Comparison of ENCODE assay signal across 24 cellular contexts in the genomic region with DNA sequence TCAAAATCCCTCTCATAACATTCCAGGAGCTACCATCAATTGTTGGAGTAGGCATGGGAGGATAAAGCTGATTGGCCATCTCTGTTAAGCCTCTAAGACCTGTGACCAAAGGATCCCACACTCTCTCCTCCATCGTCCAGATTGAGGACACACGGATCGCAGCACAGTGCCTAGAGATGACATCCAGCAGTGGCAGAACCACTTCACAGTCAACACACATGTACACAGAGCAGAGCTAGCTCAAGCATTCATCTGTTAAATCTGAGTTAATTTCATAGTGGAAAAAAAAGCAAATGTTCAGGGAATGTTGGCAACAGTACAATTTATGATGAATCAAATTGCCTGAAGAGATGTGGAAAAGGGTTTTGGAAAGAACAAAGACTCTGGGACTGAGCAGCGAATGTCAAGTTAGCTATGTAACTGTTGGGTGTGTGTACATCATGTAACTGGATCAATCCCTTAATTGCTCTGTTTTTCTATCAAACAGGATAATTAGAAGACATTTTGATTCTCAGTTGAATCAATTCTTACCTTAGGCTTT.
A peak's percentile ranks its signal among the peaks of the same experiment; 100 is the strongest.
DNase-seq lines count a peak whose midpoint lies in the region; FAIRE-seq and TF ChIP-seq lines count a peak whose summit lies in the region.
"Had no signal": no experiment of that assay in that cellular context is flagged by ENCODE, and none has a peak within 500 bp of the region (broad histone marks: within the 10 kb centered on the region; RNA-seq: fewer than 3 reads in every experiment).

No MANE protein-coding gene starts in this region.

- no peaks in the 10 kb centered on the region for H3K4me1 Mint-ChIP-seq in neural progenitor cell
- H3K4me1 Mint-ChIP-seq: activated CD4-positive, alpha-beta T cell treated with anti-CD3 and anti-CD28 coated beads, Interleukin-2, amount 10 ng/mL, durations not matched to agents 24 days and 14 days; activated naive CD8-positive, alpha-beta T cell treated with anti-CD3 and anti-CD28 coated beads for 36 hours; T-helper 17 cell had no signal

- H3K27ac ChIP-seq in endothelial cell of umbilical vein (ENCODE audit: insufficient read depth, low read depth, low read length), result no peak overlapping the region
- no peak overlapping the region for H3K27ac ChIP-seq in neural progenitor cell
- no peak overlapping the region for H3K27ac ChIP-seq in dorsolateral prefrontal cortex
- H3K27ac ChIP-seq: thyroid gland had no signal

- intact Hi-C loops in endothelial cell of umbilical vein (cut with micrococcal nuclease), result loop anchor here (5.0 kb wide), 1 partner anchor 316 kb away; no protein-coding TSS in a partner anchor
- intact Hi-C loops in dorsolateral prefrontal cortex (cut with DNase I), result no loop called here
- intact Hi-C loops in lower leg skin (cut with DNase I; ENCODE audit: low total_unique reads), result no loop called here

- H3K4me3 ChIP-seq in endothelial cell of umbilical vein (replicated peaks in 1 of 3; ENCODE audit: insufficient read depth in 1 of 3, low read depth in 1 of 3, low read length in 3 of 3) (no peak overlapping the region), neural progenitor cell (no peak overlapping the region), dorsolateral prefrontal cortex (no peak overlapping the region), lower leg skin (ENCODE audit: low read depth, poor library complexity, severe bottlenecking) (no peak overlapping the region)
- H3K4me3 ChIP-seq: K562, lung, thyroid gland had no signal

- H3K27ac Mint-ChIP-seq in neural progenitor cell, result no peak overlapping the region
- H3K27ac Mint-ChIP-seq: activated CD4-positive, alpha-beta T cell treated with anti-CD3 and anti-CD28 coated beads, Interleukin-2, amount 10 ng/mL, durations not matched to agents 24 days and 14 days; activated naive CD8-positive, alpha-beta T cell treated with anti-CD3 and anti-CD28 coated beads for 36 hours; T-helper 17 cell had no signal

- H3K79me2 ChIP-seq in endothelial cell of umbilical vein (ENCODE audit: control insufficient read depth, insufficient read depth, low read length) (no peaks in the 10 kb centered on the region), neural progenitor cell (ENCODE audit: low read depth) (no peaks in the 10 kb centered on the region)

- no peaks in the 10 kb centered on the region for H3K27me3 Mint-ChIP-seq in neural progenitor cell (ENCODE audit: insufficient read depth, low read depth)

- peaks cover 0 to 5% of the 10 kb centered on the region in 2 experiments for H3K27me3 ChIP-seq in endothelial cell of umbilical vein (ENCODE audit: control insufficient read depth in 2 of 2, insufficient read depth in 2 of 2, low read length in 2 of 2)
- no peaks in the 10 kb centered on the region for H3K27me3 ChIP-seq in neural progenitor cell
- peaks cover 0 to 6% (median 0%) of the 10 kb centered on the region in 45 donors for H3K27me3 ChIP-seq in dorsolateral prefrontal cortex
- H3K27me3 ChIP-seq: thyroid gland had no signal

- TF ChIP-seq CTCF in endothelial cell of umbilical vein (IDR thresholded peaks at IDR 0.05; ENCODE audit: extremely low read depth in 1 of 2, insufficient read depth in 1 of 2, low read depth in 1 of 2, low read length in 2 of 2), result no peak
- TF ChIP-seq CTCF in neural progenitor cell (IDR thresholded peaks at IDR 0.05), result no peak
- TF ChIP-seq CTCF in dorsolateral prefrontal cortex (IDR thresholded peaks at IDR 0.05 in 54 of 56, conservative IDR thresholded peaks at IDR 0.05 in 2 of 56; ENCODE audit: low read depth in 1 of 56, partially characterized antibody in 56 of 56), result no peak
- no peak for TF ChIP-seq CTCF in lower leg skin (IDR thresholded peaks at IDR 0.05)

- no peak for FAIRE-seq in endothelial cell of umbilical vein (lab: Jason Lieb, UNC)
- FAIRE-seq: colon, frontal cortex, K562, RCC 7860 had no signal

- no peak for TF ChIP-seq POLR2A in endothelial cell of umbilical vein (IDR thresholded peaks at IDR 0.05; ENCODE audit: low read depth, low read length)
- TF ChIP-seq POLR2A in lower leg skin (IDR thresholded peaks at IDR 0.05), result no peak

- no peaks in the 10 kb centered on the region for H3K9me3 Mint-ChIP-seq in neural progenitor cell
- H3K9me3 Mint-ChIP-seq: activated CD4-positive, alpha-beta T cell treated with anti-CD3 and anti-CD28 coated beads, Interleukin-2, amount 10 ng/mL, durations not matched to agents 24 days and 14 days; activated naive CD8-positive, alpha-beta T cell treated with anti-CD3 and anti-CD28 coated beads for 36 hours had no signal

- H3K9me1 ChIP-seq in endothelial cell of umbilical vein (replicated peaks; ENCODE audit: control insufficient read depth, extremely low read depth, insufficient read depth, low read length), result no peaks in the 10 kb centered on the region

- H3K4me1 ChIP-seq in endothelial cell of umbilical vein (ENCODE audit: control insufficient read depth, extremely low read depth, insufficient read depth, low read length) (no peaks in the 10 kb centered on the region), neural progenitor cell (no peaks in the 10 kb centered on the region)
- H3K4me1 ChIP-seq: thyroid gland had no signal

- no peaks in the 10 kb centered on the region for H3F3A ChIP-seq in neural progenitor cell (ENCODE audit: low read depth)

- H3K4me2 ChIP-seq in endothelial cell of umbilical vein (ENCODE audit: insufficient read depth, low read length), result no peak overlapping the region
- H3K4me2 ChIP-seq in neural progenitor cell, result no peak overlapping the region

- 28 to 29% methylated on average over 4 of the region's 4 CpGs for WGBS in lower leg skin, 2 donors

- POLR2A ChIA-PET in endothelial cell of umbilical vein (lab: Charles Lee), result no interaction called here

- dilution Hi-C loops in endothelial cell of umbilical vein (cut with MboI; ENCODE audit: extremely low pct_ligation_motif_present, low sequenced_read_pairs), result no loop called here

- no TSS peak for BruUV-seq in endothelial cell of umbilical vein (replicated peaks; lab: Mats Ljungman, UMichigan)

- H2AFZ ChIP-seq in endothelial cell of umbilical vein (ENCODE audit: low read depth, low read length), result no peak overlapping the region
- H2AFZ ChIP-seq in neural progenitor cell (replicated peaks), result no peak overlapping the region

- DNase-seq in EH (ENCODE audit: low read depth) (peak; percentile 21), NCI-H1694 (lab: John Stamatoyannopoulos, UW) (peak; percentile 52), endothelial cell of umbilical vein (ENCODE audit: low read depth, low spot score) (peak; percentile 4), neural progenitor cell (ENCODE audit: low spot score) (peak; percentile 4), dorsolateral prefrontal cortex (no peak), lower leg skin (ENCODE audit: low spot score in 2 of 2) (no peak), NCI-H2227 (lab: John Stamatoyannopoulos, UW; ENCODE audit: unreplicated experiment) (no peak), MV-4-11 (lab: John Stamatoyannopoulos, UW) (no peak)
- DNase-seq: activated naive CD8-positive, alpha-beta T cell treated with anti-CD3 and anti-CD28 coated beads for 36 hours; GDM1; hippocampal formation; islet precursor cell; NCI-H1930; NCI-H510A treated with DMSO at 0.1 percent for 48 hours; stimulated activated CD4-positive, alpha-beta T cell treated with anti-CD3 and anti-CD28 coated beads, Interleukin-2, amount 100 ng/mL, for 48 hours; stimulated activated naive CD4-positive, alpha-beta T cell; T-helper 17 cell; thyroid gland had no signal

- H3K36me3 ChIP-seq in endothelial cell of umbilical vein (ENCODE audit: control insufficient read depth in 2 of 2, extremely low read depth in 1 of 2, insufficient read depth in 2 of 2, low read length in 2 of 2), result no peaks in the 10 kb centered on the region
- H3K36me3 ChIP-seq in neural progenitor cell, result no peaks in the 10 kb centered on the region
- H3K36me3 ChIP-seq: thyroid gland had no signal

- H3K9ac ChIP-seq in endothelial cell of umbilical vein (replicated peaks; ENCODE audit: extremely low read depth, insufficient read depth, low read length) (no peak overlapping the region), neural progenitor cell (no peak overlapping the region)

- H3K36me3 Mint-ChIP-seq in neural progenitor cell, result no peaks in the 10 kb centered on the region
- H3K36me3 Mint-ChIP-seq: activated naive CD8-positive, alpha-beta T cell treated with anti-CD3 and anti-CD28 coated beads for 36 hours had no signal

- H4K20me1 ChIP-seq in endothelial cell of umbilical vein (replicated peaks; ENCODE audit: control insufficient read depth, extremely low read depth, insufficient read depth, low read length) (no peaks in the 10 kb centered on the region), neural progenitor cell (ENCODE audit: low read depth) (no peaks in the 10 kb centered on the region)

- no peaks in the 10 kb centered on the region for H3K9me3 ChIP-seq in endothelial cell of umbilical vein (replicated peaks; ENCODE audit: control insufficient read depth, insufficient read depth, low read length)
- H3K9me3 ChIP-seq in neural progenitor cell (ENCODE audit: low read depth), result no peaks in the 10 kb centered on the region
- H3K9me3 ChIP-seq: thyroid gland had no signal

- H3K4me3 Mint-ChIP-seq in neural progenitor cell, result no peak overlapping the region
- H3K4me3 Mint-ChIP-seq: activated CD4-positive, alpha-beta T cell treated with anti-CD3 and anti-CD28 coated beads, Interleukin-2, amount 10 ng/mL, durations not matched to agents 24 days and 14 days; activated naive CD8-positive, alpha-beta T cell treated with anti-CD3 and anti-CD28 coated beads for 36 hours; T-helper 17 cell had no signal

- CTCF ChIA-PET in endothelial cell of umbilical vein (lab: Charles Lee), result interaction anchor here (0.7 kb wide), 1 partner anchor 320 kb away, joined by 3 read pairs; no protein-coding TSS in a partner anchor

TF ChIP-seq in endothelial cell of umbilical vein, 7 proteins besides CTCF, POLR2A, EP300 and RAD21:
- TF ChIP-seq, protein P1, sequence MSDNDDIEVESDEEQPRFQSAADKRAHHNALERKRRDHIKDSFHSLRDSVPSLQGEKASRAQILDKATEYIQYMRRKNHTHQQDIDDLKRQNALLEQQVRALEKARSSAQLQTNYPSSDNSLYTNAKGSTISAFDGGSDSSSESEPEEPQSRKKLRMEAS (IDR thresholded peaks at IDR 0.05; ENCODE audit: insufficient read depth, insufficient read length), result no peak
- no peak for TF ChIP-seq JUN (IDR thresholded peaks at IDR 0.05; ENCODE audit: borderline replicate concordance, insufficient read depth, insufficient read length, low read depth)
- TF ChIP-seq GATA2 (IDR thresholded peaks at IDR 0.05; ENCODE audit: insufficient read depth, insufficient read length, low read depth, low read length), result no peak
- no peak for TF ChIP-seq MYC (IDR thresholded peaks at IDR 0.05; ENCODE audit: low read depth, low read length)
- TF ChIP-seq EZH2 (IDR thresholded peaks at IDR 0.05; ENCODE audit: borderline replicate concordance, low read depth, low read length, severe bottlenecking), result no peak
- no peak for TF ChIP-seq POLR2AphosphoS5 (IDR thresholded peaks at IDR 0.05; ENCODE audit: insufficient read depth, low read depth, low read length)
- no peak for TF ChIP-seq FOS (IDR thresholded peaks at IDR 0.05; ENCODE audit: borderline replicate concordance, insufficient read depth, low read length)

Comparison
In these comparisons a context has a peak if more than half of its experiments do, and no peak if none do; other contexts are left out.
1. DNase-seq: peak in EH (single experiment), NCI-H1694 (single experiment), endothelial cell of umbilical vein (single experiment) and neural progenitor cell (single experiment); none in dorsolateral prefrontal cortex (0 of 10), lower leg skin (0 of 2), NCI-H2227 (single experiment) and MV-4-11 (single experiment).